Comparison of ENCODE assay signal across 8 cellular contexts in genomic region chr1:15833842-15834405, GRCh38. TPM values are rescaled to one million over a fixed set of nuclear protein-coding genes. Genes with fewer than 3 reads are reported as not detected.
DNase-seq lines count a peak whose midpoint lies in the region; ATAC-seq and TF ChIP-seq lines count a peak whose summit lies in the region.

No MANE protein-coding gene starts in this region.

- peak overlapping the region; percentile 100 for H3K27ac ChIP-seq in colonic mucosa
- H3K27ac ChIP-seq in naive thymus-derived CD4-positive, alpha-beta T cell (ENCODE audit: low read depth, low read length) = peak overlapping the region; percentile 98

- peaks cover 5 to 6% of the 10 kb centered on the region in 2 donors for H3K36me3 Mint-ChIP-seq in CD14-positive monocyte
- peaks cover 0 to 8% (median 5%) of the 10 kb centered on the region in 5 donors for H3K36me3 Mint-ChIP-seq in naive thymus-derived CD4-positive, alpha-beta T cell

- no peaks in the 10 kb centered on the region for H3K27me3 ChIP-seq in MG63
- no peaks in the 10 kb centered on the region for H3K27me3 ChIP-seq in colonic mucosa
- H3K27me3 ChIP-seq in naive thymus-derived CD4-positive, alpha-beta T cell (ENCODE audit: control insufficient read depth in 2 of 2, insufficient read depth in 2 of 2, low read length in 2 of 2) = no peaks in the 10 kb centered on the region

- ATAC-seq in naive thymus-derived CD4-positive, alpha-beta T cell = no peak

- peaks cover 62% of the 10 kb centered on the region for H3K4me1 Mint-ChIP-seq in CD14-positive monocyte
- peaks cover 14 to 45% (median 34%) of the 10 kb centered on the region in 7 donors for H3K4me1 Mint-ChIP-seq in naive thymus-derived CD4-positive, alpha-beta T cell

- H3K9me3 ChIP-seq in MG63 (no peaks in the 10 kb centered on the region), colonic mucosa (no peaks in the 10 kb centered on the region)
- H3K9me3 ChIP-seq in naive thymus-derived CD4-positive, alpha-beta T cell (ENCODE audit: control insufficient read depth in 2 of 3, low read length in 3 of 3) = no peaks in the 10 kb centered on the region

- CTCF ChIA-PET in naive thymus-derived CD4-positive, alpha-beta T cell (lab: Charles Lee) = interaction anchor here (0.5 to 2.6 kb wide), 6 partner anchors 10 to 142 kb away, joined by 3 to 14 read pairs (median 5); partner anchors contain the start of genes SPEN and ZBTB17

- no peaks in the 10 kb centered on the region for H3K36me3 ChIP-seq in MG63
- H3K36me3 ChIP-seq in colonic mucosa = no peaks in the 10 kb centered on the region
- H3K36me3 ChIP-seq in naive thymus-derived CD4-positive, alpha-beta T cell (ENCODE audit: control insufficient read depth in 2 of 3, insufficient read depth in 3 of 3, low read length in 3 of 3) = peaks cover 0 to 7% (median 0%) of the 10 kb centered on the region in 3 experiments

- H3K4me1 ChIP-seq in colonic mucosa = no peaks in the 10 kb centered on the region
- peaks cover 12 to 16% of the 10 kb centered on the region in 2 donors for H3K4me1 ChIP-seq in naive thymus-derived CD4-positive, alpha-beta T cell (ENCODE audit: control insufficient read depth in 2 of 2, insufficient read depth in 2 of 2, low read length in 2 of 2)

- H3K9me3 Mint-ChIP-seq in CD14-positive monocyte = peaks cover 0 to 1% (median 0%) of the 10 kb centered on the region in 7 donors
- peaks cover 0 to 6% (median 0%) of the 10 kb centered on the region in 11 donors for H3K9me3 Mint-ChIP-seq in naive thymus-derived CD4-positive, alpha-beta T cell

- peak overlapping the region; percentile 97 to 99 (median 98) for H3K27ac Mint-ChIP-seq in CD14-positive monocyte
- peak overlapping the region; percentile 97 to 100 (median 99) for H3K27ac Mint-ChIP-seq in naive thymus-derived CD4-positive, alpha-beta T cell

- intact Hi-C loops in CD14-positive monocyte (cut with micrococcal nuclease) (loop anchor here (1.0 to 2.0 kb wide), 2 partner anchors 13 to 15 kb away; partner anchors contain the start of gene SPEN (in 1 of the 2)), colonic mucosa (cut with DNase I) (no loop called here)
- intact Hi-C loops in naive thymus-derived CD4-positive, alpha-beta T cell (cut with micrococcal nuclease) = loop anchor here (1.0 to 10.0 kb wide), 9 partner anchors 19 to 1071 kb away; partner anchors contain the start of genes ZBTB17 (in 2 of the 2), CASP9 (in 1 of the 2), NECAP2 (in 1 of the 2) and SZRD1 (in 1 of the 2)

- H3K4me3 ChIP-seq in MG63 (peak overlapping the region; percentile 65), colonic mucosa (peak overlapping the region; percentile 81)
- peak overlapping the region; percentile 100 for H3K4me3 ChIP-seq in naive thymus-derived CD4-positive, alpha-beta T cell (ENCODE audit: low read length)

- peaks cover 0 to 1% (median 0%) of the 10 kb centered on the region in 3 donors for H3K27me3 Mint-ChIP-seq in CD14-positive monocyte (ENCODE audit: low read depth in 3 of 3)
- peaks cover 0 to 3% (median 0%) of the 10 kb centered on the region in 5 donors for H3K27me3 Mint-ChIP-seq in naive thymus-derived CD4-positive, alpha-beta T cell

- no peak for DNase-seq in CD14-positive monocyte (ENCODE audit: low spot score)
- DNase-seq in MG63 = no peak
- DNase-seq in colonic mucosa = no peak
- no peak for DNase-seq in naive thymus-derived CD4-positive, alpha-beta T cell
- no peak for DNase-seq in NCI-H1105 (lab: John Stamatoyannopoulos, UW)
- no peak for DNase-seq in LoVo (ENCODE audit: low spot score)
- DNase-seq in NOMO-1 treated with dmso at 0.1 percent for 144 hours (lab: John Stamatoyannopoulos, UW; ENCODE audit: unreplicated experiment) = no peak
- no peak for DNase-seq in C1 segment of cervical spinal cord (lab: John Stamatoyannopoulos, UW)

- H3K4me3 Mint-ChIP-seq in CD14-positive monocyte = peak overlapping the region; percentile 94
- H3K4me3 Mint-ChIP-seq in naive thymus-derived CD4-positive, alpha-beta T cell = peak overlapping the region; percentile 88 to 100 (median 96)

- POLR2A ChIA-PET in naive thymus-derived CD4-positive, alpha-beta T cell (lab: Charles Lee) = interaction anchor here (0.6 to 4.2 kb wide), 19 partner anchors 11 to 1150 kb away, joined by 3 to 227 read pairs (median 4); partner anchors contain the start of genes DNAJC16, SPEN and ZBTB17

- TF ChIP-seq CTCF in CD14-positive monocyte (IDR thresholded peaks at IDR 0.05) (no peak), colonic mucosa (IDR thresholded peaks at IDR 0.05) (no peak)

- H3K9ac ChIP-seq in colonic mucosa (ENCODE audit: low read depth in 2 of 2, low read length in 2 of 2) = peak overlapping the region; percentile 97 to 100

RNA-seq across cellular contexts. Expression of gene SPEN, which starts 13.6 kb away (rescaled TPM):
- 1 to 10 TPM; 3.1 to 6.1 TPM for polyA plus RNA-seq in CD14-positive monocyte
- 3.3 and 4.8 TPM in 2 replicates for total RNA-seq in MG63 (2014; rRNA removed; shearing (Covaris generic); ENCODE audit: low replicate concordance)
- total RNA-seq in colonic mucosa = 10 to 100 TPM; 40.9 to 42.5 TPM
- total RNA-seq in naive thymus-derived CD4-positive, alpha-beta T cell = 10 to 100 TPM; 72.1 to 92.1 (median 82.9) TPM
- polyA plus RNA-seq in naive thymus-derived CD4-positive, alpha-beta T cell = 10 to 100 TPM; 10.1 to 46.7 TPM

RNA-seq across cellular contexts. Expression of gene UQCRHL, which starts 26.5 kb away (rescaled TPM):
- 1 to 10 TPM; 1.0 TPM for polyA plus RNA-seq in CD14-positive monocyte
- total RNA-seq in MG63 (2014; rRNA removed; shearing (Covaris generic); ENCODE audit: low replicate concordance) = 4.7 and 6.2 TPM in 2 replicates
- 1 to 10 TPM; 2.4 to 3.2 TPM for total RNA-seq in colonic mucosa
- total RNA-seq in naive thymus-derived CD4-positive, alpha-beta T cell = 1 to 10 TPM in 3 of 5 experiments, under 1 TPM in 2; 0.69 to 1.9 (median 1.4) TPM
- polyA plus RNA-seq in naive thymus-derived CD4-positive, alpha-beta T cell = 1 to 10 TPM in 1 of 2 donors, under 1 TPM in 1; 0.43 to 1.1 TPM
